Comparison of ENCODE assay signal across 8 cellular contexts in the genomic region with DNA sequence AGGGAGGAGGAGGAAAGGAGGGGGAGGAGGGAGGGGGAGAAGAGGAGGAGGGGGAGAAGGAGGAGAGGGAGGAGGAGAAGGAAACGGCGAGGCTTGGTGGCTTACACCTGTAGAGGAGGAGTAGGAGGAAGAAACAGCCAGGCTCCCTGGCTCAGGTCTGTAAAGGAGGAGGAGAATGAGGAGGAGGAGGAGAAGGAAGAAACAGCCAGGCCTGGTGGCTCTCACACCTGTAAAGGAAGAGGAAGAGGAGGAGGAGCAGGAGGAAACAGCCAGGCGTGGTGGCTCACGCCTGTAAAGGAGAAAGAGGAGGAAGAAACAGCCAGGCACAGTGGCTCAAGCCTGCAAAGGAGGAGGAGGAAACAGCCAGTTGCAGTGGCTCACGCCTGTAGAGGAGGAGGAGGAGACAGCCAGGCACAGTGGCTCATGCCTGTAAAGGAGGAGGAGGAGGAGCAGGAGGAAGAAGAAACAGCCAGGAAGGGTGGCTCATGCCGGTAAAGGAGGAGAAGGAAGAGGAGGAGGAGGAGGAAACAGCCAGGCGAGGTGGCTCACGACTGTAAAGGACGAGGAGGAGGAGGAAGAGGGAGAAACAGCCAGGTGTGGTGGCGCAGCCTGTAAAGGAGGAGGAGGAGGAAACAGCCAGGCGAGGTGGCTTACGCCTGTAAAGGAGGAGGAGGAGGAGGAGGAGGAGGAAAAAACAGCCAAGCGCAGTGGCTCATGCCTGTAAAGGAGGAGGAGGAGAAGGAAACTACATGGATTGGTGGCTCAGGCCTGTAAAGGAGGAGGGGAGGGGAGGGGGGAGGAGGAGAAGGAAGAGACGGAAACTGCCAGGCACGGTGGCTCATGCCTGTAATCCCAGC. TPM values are rescaled to one million over a fixed set of nuclear protein-coding genes. Genes with fewer than 3 reads are reported as not detected.
DNase-seq lines count a peak whose midpoint lies in the region; ATAC-seq and TF ChIP-seq lines count a peak whose summit lies in the region.

No MANE protein-coding gene starts in this region.

- H3F3A ChIP-seq in DOHH2 (ENCODE audit: control insufficient read depth, insufficient read depth), result peaks cover 8% of the 10 kb centered on the region; the same call in 1 of the 2 replicates

- H3K4me3 ChIP-seq in DOHH2 (ENCODE audit: low read length) (peak overlapping the region; percentile 69), LNCaP clone FGC (ENCODE audit: low read depth, low read length) (peak overlapping the region; percentile 52), SK-N-MC (peak overlapping the region; percentile 84), right cardiac atrium (ENCODE audit: low read length) (peak overlapping the region; percentile 37)

- H3K79me2 ChIP-seq in DOHH2 (ENCODE audit: control insufficient read depth, low read length), result no peaks in the 10 kb centered on the region

- H3K9me2 ChIP-seq in DOHH2 (replicated peaks; ENCODE audit: control insufficient read depth, low read length), result no peaks in the 10 kb centered on the region

- TF ChIP-seq CTCF in DOHH2 (IDR thresholded peaks at IDR 0.05; ENCODE audit: low read depth, low read length, poor library complexity, severe bottlenecking) (no peak), LNCaP clone FGC (IDR thresholded peaks at IDR 0.05; ENCODE audit: control insufficient read depth, extremely low read depth, insufficient read depth) (no peak)

- H3K27ac ChIP-seq in DOHH2 (ENCODE audit: low read depth, low read length), result peak overlapping the region; percentile 47
- peak overlapping the region; percentile 85 for H3K27ac ChIP-seq in SK-N-MC
- H3K27ac ChIP-seq in right cardiac atrium (ENCODE audit: low read length), result peak overlapping the region; percentile 91

- peak overlapping the region; percentile 32 for H3K9ac ChIP-seq in SK-N-MC (ENCODE audit: insufficient read length)

- H3K4me1 ChIP-seq in DOHH2 (ENCODE audit: control insufficient read depth, low read length) (peaks cover 17% of the 10 kb centered on the region), right cardiac atrium (ENCODE audit: control insufficient read depth, insufficient read depth, low read length) (no peaks in the 10 kb centered on the region)

- H3K4me2 ChIP-seq in DOHH2 (ENCODE audit: low read length), result peak overlapping the region; percentile 78

- H3K36me3 ChIP-seq in DOHH2 (ENCODE audit: control insufficient read depth, low read length) (no peaks in the 10 kb centered on the region), SK-N-MC (ENCODE audit: insufficient read depth, low read length) (no peaks in the 10 kb centered on the region)

- DNase-seq in LNCaP clone FGC (ENCODE audit: low read depth) (peak; percentile 98), SK-N-MC (ENCODE audit: low read depth, low spot score) (peak; percentile 66), anterior cingulate cortex (lab: John Stamatoyannopoulos, UW) (peak in 53 of 58 donors; percentile 9 to 89 (median 57)), right cardiac atrium (peak; percentile 74 to 81 (median 77)), renal cortical epithelial cell (ENCODE audit: low read depth) (peak; percentile 91), epidermal melanocyte (ENCODE audit: insufficient read length, low spot score) (no peak)

- ATAC-seq in GM21825 (IDR thresholded peaks at IDR 0.05; ENCODE audit: unreplicated experiment) (peak; percentile 76), right cardiac atrium (peak; percentile 96 to 97)

- no peaks in the 10 kb centered on the region for H4K20me1 ChIP-seq in DOHH2 (ENCODE audit: control insufficient read depth, insufficient read depth, low read depth, low read length)

- H3K27me3 ChIP-seq in DOHH2 (ENCODE audit: control insufficient read depth, low read length) (no peaks in the 10 kb centered on the region), right cardiac atrium (ENCODE audit: control insufficient read depth, insufficient read depth) (no peaks in the 10 kb centered on the region)

- intact Hi-C loops in right cardiac atrium (cut with DNase I), result no loop called here

- H3K9me3 ChIP-seq in DOHH2 (ENCODE audit: control insufficient read depth, insufficient read depth, low read length), result no peaks in the 10 kb centered on the region
- no peaks in the 10 kb centered on the region for H3K9me3 ChIP-seq in SK-N-MC (ENCODE audit: low read depth, low read length)
- H3K9me3 ChIP-seq in right cardiac atrium (ENCODE audit: control insufficient read depth, low read length), result no peaks in the 10 kb centered on the region

- WGBS in right cardiac atrium, result 4% methylated on average over 15 of the region's 15 CpGs

RNA-seq across cellular contexts. Expression of gene CRCP, which starts 14.9 kb away (rescaled TPM):
- total RNA-seq in right cardiac atrium, result 10 to 100 TPM; 28.3 to 31.5 (median 28.9) TPM
- polyA plus RNA-seq in right cardiac atrium, result 18.7 TPM
- 39.5 and 64.1 TPM in 2 replicates for total RNA-seq in renal cortical epithelial cell

RNA-seq across cellular contexts. Expression of gene ASL, which starts 24.2 kb away (rescaled TPM):
- total RNA-seq in right cardiac atrium (10 to 100 TPM in 3 of 4 donors, 1 to 10 TPM in 1; 9.6 to 13.8 (median 11.2) TPM), renal cortical epithelial cell (45.8 and 147 TPM in 2 replicates)
- 11.2 TPM for polyA plus RNA-seq in right cardiac atrium
